8 cellular contexts compared by ENCODE assay signal in the genomic region with DNA sequence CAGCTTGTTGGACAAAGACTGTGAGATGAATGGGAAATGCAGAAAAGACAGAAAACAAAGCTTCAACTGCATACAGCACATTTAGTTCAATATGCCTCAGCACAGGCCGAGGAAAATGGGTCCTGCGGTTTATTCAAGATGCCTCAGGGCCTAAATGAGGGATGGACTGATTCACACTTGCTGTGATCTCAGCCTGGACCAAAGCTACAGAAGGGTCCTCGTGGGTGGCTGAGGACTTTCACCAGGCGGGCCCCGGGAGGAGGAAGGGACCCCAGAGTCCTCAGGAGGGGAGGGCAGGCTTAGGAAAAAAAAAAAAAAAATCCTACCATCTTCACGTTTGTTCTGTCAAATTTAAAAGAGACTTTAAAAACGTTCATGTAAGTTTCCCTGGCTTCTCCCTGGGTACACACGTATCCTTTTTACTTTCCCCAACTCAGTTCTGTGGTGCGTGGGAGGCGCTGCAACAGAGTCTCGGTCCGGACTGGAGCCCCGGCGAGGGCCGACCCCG. TPM values are rescaled to one million over a fixed set of nuclear protein-coding genes. Genes with fewer than 3 reads are reported as not detected.
DNase-seq lines count a peak whose midpoint lies in the region; ATAC-seq and TF ChIP-seq lines count a peak whose summit lies in the region.

No MANE protein-coding gene starts in this region.

- peak overlapping the region; percentile 86 for H3K4me3 Mint-ChIP-seq in Calu3 (ENCODE audit: low read depth, unreplicated experiment)
- peak overlapping the region; percentile 90 for H3K4me3 Mint-ChIP-seq in dendritic cell treated with granulocyte-macrophage colony-stimulating factor and Interleukin-4, amounts not matched to agents 40 ng/mL and 50 ng/mL, for 4 days

- peak; percentile 3 for ATAC-seq in GM21619 (IDR thresholded peaks at IDR 0.05; ENCODE audit: unreplicated experiment)

- H3K4me1 ChIP-seq in Peyer's patch (peaks cover 0 to 10% (median 2%) of the 10 kb centered on the region in 4 donors), uterus (no peaks in the 10 kb centered on the region)

- peaks cover 0 to 2% (median 0%) of the 10 kb centered on the region in 3 donors for H3K36me3 ChIP-seq in Peyer's patch
- no peaks in the 10 kb centered on the region for H3K36me3 ChIP-seq in uterus

- H3K9me3 ChIP-seq in Peyer's patch, result no peaks in the 10 kb centered on the region
- no peaks in the 10 kb centered on the region for H3K9me3 ChIP-seq in uterus

- H3K27ac ChIP-seq in Peyer's patch (peak overlapping the region; percentile 79 to 98 (median 90)), uterus (peak overlapping the region; percentile 89 to 96)

- H3K27me3 ChIP-seq in Peyer's patch (no peaks in the 10 kb centered on the region), uterus (no peaks in the 10 kb centered on the region)

- intact Hi-C loops in Calu3 (cut with micrococcal nuclease; ENCODE audit: unreplicated experiment) (no loop called here), uterus (cut with DNase I; ENCODE audit: low total_unique reads) (no loop called here)
- intact Hi-C loops in dendritic cell treated with granulocyte-macrophage colony-stimulating factor and Interleukin-4, amounts not matched to agents 40 ng/mL and 50 ng/mL, for 4 days (cut with micrococcal nuclease), result loop anchor here (5.0 kb wide), 1 partner anchor 114 kb away; a partner anchor contains a TSS

- CTCF ChIA-PET in Calu3 (lab: Charles Lee), result interaction anchor here (0.6 to 1.5 kb wide), 7 partner anchors 24 to 1669 kb away, joined by 3 to 11 read pairs (median 4); a partner anchor contains a TSS

- TF ChIP-seq POLR2A in Peyer's patch (IDR thresholded peaks at IDR 0.05) (no peak), uterus (IDR thresholded peaks at IDR 0.05) (no peak)

- no peaks in the 10 kb centered on the region for H3K27me3 Mint-ChIP-seq in Calu3 (ENCODE audit: unreplicated experiment)
- no peaks in the 10 kb centered on the region for H3K27me3 Mint-ChIP-seq in dendritic cell treated with granulocyte-macrophage colony-stimulating factor and Interleukin-4, amounts not matched to agents 40 ng/mL and 50 ng/mL, for 4 days

- no peak for TF ChIP-seq CTCF in Calu3 (IDR thresholded peaks at IDR 0.05; ENCODE audit: unreplicated experiment)
- no peak for TF ChIP-seq CTCF in Peyer's patch (IDR thresholded peaks at IDR 0.05)
- no peak for TF ChIP-seq CTCF in uterus (IDR thresholded peaks at IDR 0.05)

- H3K4me1 Mint-ChIP-seq in Calu3 (ENCODE audit: low read depth, unreplicated experiment), result peaks cover 8% of the 10 kb centered on the region
- peaks cover 32% of the 10 kb centered on the region for H3K4me1 Mint-ChIP-seq in dendritic cell treated with granulocyte-macrophage colony-stimulating factor and Interleukin-4, amounts not matched to agents 40 ng/mL and 50 ng/mL, for 4 days (ENCODE audit: low read depth)

- no peak for DNase-seq in Calu3
- DNase-seq in Peyer's patch, result peak in 2 of 3 donors; percentile 20 to 47
- DNase-seq in midbrain (lab: John Stamatoyannopoulos, UW), result peak; percentile 13
- DNase-seq in uterus, result no peak
- DNase-seq in SIG-M5 (lab: John Stamatoyannopoulos, UW), result no peak
- DNase-seq in NCI-H1436 treated with DMSO at 0.1 percent for 48 hours (lab: John Stamatoyannopoulos, UW), result no peak

- H3K9me3 Mint-ChIP-seq in Calu3 (ENCODE audit: low read depth, unreplicated experiment), result no peaks in the 10 kb centered on the region
- H3K9me3 Mint-ChIP-seq in dendritic cell treated with granulocyte-macrophage colony-stimulating factor and Interleukin-4, amounts not matched to agents 40 ng/mL and 50 ng/mL, for 4 days, result no peaks in the 10 kb centered on the region

- H3K4me3 ChIP-seq in Peyer's patch, result peak overlapping the region; percentile 49 to 89 (median 75)
- peak overlapping the region; percentile 46 to 65 for H3K4me3 ChIP-seq in uterus

- H3K27ac Mint-ChIP-seq in Calu3 (ENCODE audit: unreplicated experiment), result peak overlapping the region; percentile 36
- H3K27ac Mint-ChIP-seq in dendritic cell treated with granulocyte-macrophage colony-stimulating factor and Interleukin-4, amounts not matched to agents 40 ng/mL and 50 ng/mL, for 4 days, result peak overlapping the region; percentile 89

- BruUV-seq in Calu3 (replicated peaks; lab: Mats Ljungman, UMichigan), result TSS peak; percentile 69

- peaks cover 42% of the 10 kb centered on the region for H3K36me3 Mint-ChIP-seq in Calu3 (ENCODE audit: insufficient read depth, unreplicated experiment)
- peaks cover 27% of the 10 kb centered on the region for H3K36me3 Mint-ChIP-seq in dendritic cell treated with granulocyte-macrophage colony-stimulating factor and Interleukin-4, amounts not matched to agents 40 ng/mL and 50 ng/mL, for 4 days (ENCODE audit: low read depth)

RNA-seq across cellular contexts. Expression of a gene that starts 0.6 kb away (rescaled TPM):
- total RNA-seq in Calu3 (2022) (17.8 and 18.1 TPM in 2 replicates), Peyer's patch (10 to 100 TPM; 10.7 to 86.6 (median 24.9) TPM), uterus (10 to 100 TPM in 3 of 4 donors, 1 to 10 TPM in 1; 2.6 to 26.7 (median 19.3) TPM)

RNA-seq across cellular contexts. Expression of a gene that starts 21.9 kb away (rescaled TPM):
- 17.2 and 18.5 TPM in 2 replicates for total RNA-seq in Calu3 (2022)
- total RNA-seq in Peyer's patch, result 10 to 100 TPM; 19.8 to 24.9 (median 23.2) TPM
- 10 to 100 TPM in 1 of 4 donors, 1 to 10 TPM in 3; 2.9 to 14.1 (median 7.7) TPM for total RNA-seq in uterus

Comparison
In these comparisons a context has a peak if more than half of its experiments do, and no peak if none do; other contexts are left out.
1. DNase-seq: peak in Peyer's patch (2 of 3) and midbrain (single experiment); none in Calu3 (single experiment), uterus (0 of 2), SIG-M5 (single experiment) and NCI-H1436 treated with DMSO at 0.1 percent for 48 hours (single experiment).